ENCODE assay signal across 20 cellular contexts in genomic region chr4:80409798-80410197, GRCh38.
"Had no signal": no experiment of that assay in that cellular context is flagged by ENCODE, and none has a peak within 500 bp of the region (broad histone marks: within the 10 kb centered on the region; RNA-seq: fewer than 3 reads in every experiment).

No MANE protein-coding gene starts in this region.

- H3K4me1 ChIP-seq: esophagus muscularis mucosa, foreskin keratinocyte, gastroesophageal sphincter, heart right ventricle, left lung had no signal

- H3K9me3 ChIP-seq: esophagus muscularis mucosa, gastroesophageal sphincter, heart right ventricle, left lung had no signal

- H3K36me3 ChIP-seq: esophagus muscularis mucosa, gastroesophageal sphincter, heart right ventricle, left lung had no signal

- H3K4me3 ChIP-seq: coronary artery, dorsolateral prefrontal cortex, esophagus muscularis mucosa, gastroesophageal sphincter, heart right ventricle, left lung, lung had no signal

- H3K27me3 ChIP-seq: dorsolateral prefrontal cortex, esophagus muscularis mucosa, gastroesophageal sphincter, heart right ventricle, left lung had no signal

- H3K4me3 Mint-ChIP-seq: memory B cell had no signal

- H3K9me3 Mint-ChIP-seq: memory B cell had no signal

- H3K36me3 Mint-ChIP-seq: memory B cell had no signal

- DNase-seq: dermis blood vessel endothelial cell; dorsolateral prefrontal cortex; effector CD4-positive, alpha-beta T cell; effector memory CD4-positive, alpha-beta T cell; foreskin keratinocyte; glutamatergic neuron; head of caudate nucleus; heart right ventricle; hippocampal formation; left cardiac atrium; left lung; left ventricle myocardium superior; mammary epithelial cell; mesendoderm; midbrain had no signal

- ATAC-seq: foreskin keratinocyte, gastroesophageal sphincter, left lung, left ventricle myocardium superior had no signal

- H3K27ac Mint-ChIP-seq: memory B cell had no signal

- H3K27ac ChIP-seq: coronary artery, dorsolateral prefrontal cortex, esophagus muscularis mucosa, foreskin keratinocyte, gastroesophageal sphincter, heart right ventricle, left lung had no signal

- H3K4me1 Mint-ChIP-seq: memory B cell had no signal
